ENCODE assay signal across 9 cellular contexts in the genomic region with DNA sequence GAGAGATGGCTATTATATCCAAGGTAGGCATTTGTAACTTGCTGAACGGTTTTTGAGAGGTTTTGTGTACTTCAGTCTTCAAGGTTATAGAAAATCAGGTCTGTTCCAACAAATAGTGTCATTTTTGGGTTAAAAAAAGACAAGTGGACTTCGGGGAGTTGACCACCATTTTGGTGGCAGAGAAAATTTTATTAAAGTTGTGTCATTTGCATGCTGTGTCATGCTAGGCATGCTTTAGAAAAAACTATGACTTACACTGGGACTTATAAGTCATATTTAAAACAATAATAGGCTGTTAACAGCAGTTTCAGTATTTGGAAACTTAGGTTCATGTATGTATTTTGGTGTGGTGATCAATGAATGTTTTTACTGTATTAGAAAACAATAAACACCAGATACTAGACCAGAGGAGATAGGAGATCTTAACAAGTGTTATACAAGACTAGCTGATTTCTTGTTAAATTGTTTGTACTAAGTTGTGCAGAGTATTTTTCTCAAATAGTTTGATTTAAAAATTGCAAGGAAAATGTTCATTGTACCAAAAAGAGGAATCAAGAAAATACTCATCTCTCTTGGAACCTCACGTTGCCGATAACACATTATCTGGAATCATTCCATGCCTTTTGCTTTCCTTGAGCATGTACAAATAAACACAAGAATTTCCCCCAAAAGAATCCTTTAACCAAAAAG. TPM values are rescaled to one million over a fixed set of nuclear protein-coding genes. Genes with fewer than 3 reads are reported as not detected.
A peak's percentile ranks its signal among the peaks of the same experiment; 100 is the strongest.
DNase-seq lines count a peak whose midpoint lies in the region; ATAC-seq and TF ChIP-seq lines count a peak whose summit lies in the region.
"Had no signal": no experiment of that assay in that cellular context is flagged by ENCODE, and none has a peak within 500 bp of the region (broad histone marks: within the 10 kb centered on the region; RNA-seq: fewer than 3 reads in every experiment).

No MANE protein-coding gene starts in this region.

- no peak overlapping the region for H2BK15ac ChIP-seq in mesendoderm (replicated peaks; ENCODE audit: low read depth)

- H3K79me2 ChIP-seq in mesendoderm (ENCODE audit: control insufficient read depth, insufficient read depth, low read length) = peaks cover 27% of the 10 kb centered on the region

- no peak overlapping the region for H3K23ac ChIP-seq in mesendoderm (ENCODE audit: low read length)

- H3K27me3 ChIP-seq in right atrium auricular region (no peaks in the 10 kb centered on the region), mesendoderm (ENCODE audit: insufficient read depth, low read length, poor library complexity) (no peaks in the 10 kb centered on the region)
- H3K27me3 ChIP-seq: thyroid gland had no signal

- peak overlapping the region; percentile 65 for H3K4ac ChIP-seq in mesendoderm (ENCODE audit: low read depth, low read length)

- H3K4me1 Mint-ChIP-seq in brain = peaks cover 56% of the 10 kb centered on the region

- peak overlapping the region; percentile 85 for H3K9ac ChIP-seq in mesendoderm (ENCODE audit: low read length)

- no peak overlapping the region for H2BK120ac ChIP-seq in mesendoderm (ENCODE audit: low read depth, low read length)

- H3K9me3 ChIP-seq in right atrium auricular region = no peaks in the 10 kb centered on the region
- H3K9me3 ChIP-seq: thyroid gland had no signal

- no peak overlapping the region for H4K8ac ChIP-seq in mesendoderm (ENCODE audit: low read depth, low read length)

- DNase-seq in right atrium auricular region (ENCODE audit: low spot score) (no peak), left cardiac atrium (no peak), mesendoderm (no peak), islet precursor cell (no peak), ureter (ENCODE audit: low spot score) (no peak), NCI-H1105 treated with DMSO at 0.1 percent for 48 hours (lab: John Stamatoyannopoulos, UW) (no peak)

- H3K9me3 Mint-ChIP-seq in brain = peaks cover 0 to 3% (median 0%) of the 10 kb centered on the region in 5 experiments

- peak overlapping the region; percentile 100 for H3K18ac ChIP-seq in mesendoderm (ENCODE audit: low read length)

- H3K27ac Mint-ChIP-seq in brain = peak overlapping the region; percentile 83 to 96 (median 95)

- intact Hi-C loops in left cardiac atrium (cut with DNase I) = loop anchor here in 1 of 2 donors (5.0 kb wide), 1 partner anchor 36 kb away; a partner anchor contains a TSS

- H2BK5ac ChIP-seq in mesendoderm (ENCODE audit: low read length) = no peak overlapping the region

- H3K36me3 ChIP-seq in right atrium auricular region (peaks cover 36% of the 10 kb centered on the region), mesendoderm (ENCODE audit: control insufficient read depth, insufficient read depth, low read length) (peaks cover 11% of the 10 kb centered on the region)

- peaks cover 6% of the 10 kb centered on the region for H3K79me1 ChIP-seq in mesendoderm (ENCODE audit: low read length)

- ATAC-seq in left cardiac atrium (no peak), GM18909 (IDR thresholded peaks at IDR 0.05; ENCODE audit: poor library complexity, unreplicated experiment) (no peak)

- H3K4me3 ChIP-seq in right atrium auricular region (peak overlapping the region; percentile 89 to 92), mesendoderm (ENCODE audit: low read length) (peak overlapping the region; percentile 73)

- H3K4me3 Mint-ChIP-seq in brain = peak overlapping the region; percentile 94 to 99 (median 97)

- H3K56ac ChIP-seq in mesendoderm (ENCODE audit: low read length) = peak overlapping the region; percentile 94

- WGBS in mesendoderm (ENCODE audit: extremely low coverage, insufficient coverage, low lambda C conversion rate) = no CpG with 5 or more reads among the region's 4 CpGs

- H2AK5ac ChIP-seq in mesendoderm (ENCODE audit: low read length) = peak overlapping the region; percentile 80

- H3K36me3 Mint-ChIP-seq in brain = peaks cover 46% of the 10 kb centered on the region

- H3K4me1 ChIP-seq in right atrium auricular region (peaks cover 0 to 34% of the 10 kb centered on the region in 2 donors), mesendoderm (ENCODE audit: control insufficient read depth, low read depth, low read length) (peaks cover 3% of the 10 kb centered on the region)

- peak overlapping the region; percentile 42 for H3K4me2 ChIP-seq in mesendoderm (ENCODE audit: low read length)

- TF ChIP-seq CTCF in right atrium auricular region (IDR thresholded peaks at IDR 0.05) = no peak
- TF ChIP-seq CTCF in brain (conservative IDR thresholded peaks at IDR 0.05) = no peak

- no peak overlapping the region for H4K5ac ChIP-seq in mesendoderm (ENCODE audit: low read length)

- H3K27ac ChIP-seq in right atrium auricular region = peak overlapping the region in 1 of 2 donors; percentile 91
- no peak overlapping the region for H3K27ac ChIP-seq in mesendoderm (ENCODE audit: low read depth, low read length)

- peaks cover 5% of the 10 kb centered on the region for H3K27me3 Mint-ChIP-seq in brain

RNA-seq across cellular contexts. Expression of a gene that starts 1.4 kb away (rescaled TPM):
- total RNA-seq in right atrium auricular region (100 to 1,000 TPM; 122 to 156 TPM), left cardiac atrium (100 to 1,000 TPM; 306 to 467 TPM), ureter (493 TPM)
- 509 TPM for polyA plus RNA-seq in brain (ENCODE audit: insufficient read depth, low read depth, low replicate concordance)
- polyA plus RNA-seq in mesendoderm (2013, experiment 1 of 2) = 1,102 TPM
- polyA plus RNA-seq in mesendoderm (2013, experiment 2 of 2) = 1,097 TPM

RNA-seq across cellular contexts. Expression of a gene that starts 34.2 kb away (rescaled TPM):
- 10 to 100 TPM; 24.5 to 26.3 TPM for total RNA-seq in right atrium auricular region
- total RNA-seq in left cardiac atrium = 10 to 100 TPM; 19.1 to 34.4 TPM
- polyA plus RNA-seq in brain (ENCODE audit: insufficient read depth, low read depth, low replicate concordance) = 10.4 TPM
- 18.4 TPM for polyA plus RNA-seq in mesendoderm (2013, experiment 1 of 2)
- 16.4 TPM for polyA plus RNA-seq in mesendoderm (2013, experiment 2 of 2)
- total RNA-seq in ureter = 12.4 TPM
